In genomic region chr3:16509721-16510619, GRCh38 we compare ENCODE assay signal across 1 cellular context.
TF ChIP-seq lines count a peak whose summit lies in the region.

No MANE protein-coding gene starts in this region.

TF ChIP-seq in GM12878, 131 proteins besides CTCF, POLR2A, EP300 and RAD21 (continued from another document and continues in another):
- TF ChIP-seq BHLHE40 (IDR thresholded peaks at IDR 0.05; ENCODE audit: borderline replicate concordance in 1 of 2, low read depth in 2 of 2, low read length in 1 of 2): peak; percentile 36 to 72; a peak in 3 of 4 replicates
- peak; percentile 77 for TF ChIP-seq JUNB (IDR thresholded peaks at IDR 0.05)
- TF ChIP-seq SKIL (IDR thresholded peaks at IDR 0.05; ENCODE audit: low read depth, poor library complexity, severe bottlenecking): peak; percentile 95
- TF ChIP-seq KLF5 (IDR thresholded peaks at IDR 0.05; ENCODE audit: partially characterized antibody): peak; percentile 70
- peak; percentile 64 for TF ChIP-seq POU2F2 (IDR thresholded peaks at IDR 0.05; ENCODE audit: borderline replicate concordance, low read depth, low read length)
- TF ChIP-seq MEF2A (IDR thresholded peaks at IDR 0.05; ENCODE audit: insufficient read depth, low read depth, low read length): peak; percentile 94
- peak; percentile 93 for TF ChIP-seq IKZF1 (conservative IDR thresholded peaks at IDR 0.05)
- peak; percentile 68 for TF ChIP-seq PAX5 (IDR thresholded peaks at IDR 0.05; ENCODE audit: borderline replicate concordance, low read depth, low read length)
- TF ChIP-seq BACH1 (IDR thresholded peaks at IDR 0.05; ENCODE audit: borderline replicate concordance): no peak
- TF ChIP-seq TCF3 (IDR thresholded peaks at IDR 0.05; ENCODE audit: borderline replicate concordance, insufficient read depth, low read depth, low read length): peak; percentile 47; the same call in 1 of the 2 replicates
- TF ChIP-seq DPF2 (IDR thresholded peaks at IDR 0.05): peak; percentile 86
- TF ChIP-seq POLR2AphosphoS2 (IDR thresholded peaks at IDR 0.05; ENCODE audit: low read depth, low read length): 0 out of 2 replicates have a peak, but pooled peaks have one; percentile 31
- TF ChIP-seq, protein P1, sequence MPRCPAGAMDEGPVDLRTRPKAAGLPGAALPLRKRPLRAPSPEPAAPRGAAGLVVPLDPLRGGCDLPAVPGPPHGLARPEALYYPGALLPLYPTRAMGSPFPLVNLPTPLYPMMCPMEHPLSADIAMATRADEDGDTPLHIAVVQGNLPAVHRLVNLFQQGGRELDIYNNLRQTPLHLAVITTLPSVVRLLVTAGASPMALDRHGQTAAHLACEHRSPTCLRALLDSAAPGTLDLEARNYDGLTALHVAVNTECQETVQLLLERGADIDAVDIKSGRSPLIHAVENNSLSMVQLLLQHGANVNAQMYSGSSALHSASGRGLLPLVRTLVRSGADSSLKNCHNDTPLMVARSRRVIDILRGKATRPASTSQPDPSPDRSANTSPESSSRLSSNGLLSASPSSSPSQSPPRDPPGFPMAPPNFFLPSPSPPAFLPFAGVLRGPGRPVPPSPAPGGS (IDR thresholded peaks at IDR 0.05; ENCODE audit: borderline replicate concordance, insufficient read depth, low read depth, low read length, poor library complexity, severe bottlenecking): peak; percentile 92
- no peak; the same call in 1 of the 2 replicates for TF ChIP-seq WRNIP1 (IDR thresholded peaks at IDR 0.05; ENCODE audit: borderline replicate concordance, low read depth, low read length)
- peak; percentile 93 for TF ChIP-seq GATAD2B (conservative IDR thresholded peaks at IDR 0.05; ENCODE audit: low read depth)
- peak; percentile 84; the same call in 1 of the 2 replicates for TF ChIP-seq LARP7 (IDR thresholded peaks at IDR 0.05)
- peak; percentile 22; the same call in 1 of the 2 replicates for TF ChIP-seq BMI1 (IDR thresholded peaks at IDR 0.05; ENCODE audit: borderline replicate concordance)
- TF ChIP-seq, protein P2, sequence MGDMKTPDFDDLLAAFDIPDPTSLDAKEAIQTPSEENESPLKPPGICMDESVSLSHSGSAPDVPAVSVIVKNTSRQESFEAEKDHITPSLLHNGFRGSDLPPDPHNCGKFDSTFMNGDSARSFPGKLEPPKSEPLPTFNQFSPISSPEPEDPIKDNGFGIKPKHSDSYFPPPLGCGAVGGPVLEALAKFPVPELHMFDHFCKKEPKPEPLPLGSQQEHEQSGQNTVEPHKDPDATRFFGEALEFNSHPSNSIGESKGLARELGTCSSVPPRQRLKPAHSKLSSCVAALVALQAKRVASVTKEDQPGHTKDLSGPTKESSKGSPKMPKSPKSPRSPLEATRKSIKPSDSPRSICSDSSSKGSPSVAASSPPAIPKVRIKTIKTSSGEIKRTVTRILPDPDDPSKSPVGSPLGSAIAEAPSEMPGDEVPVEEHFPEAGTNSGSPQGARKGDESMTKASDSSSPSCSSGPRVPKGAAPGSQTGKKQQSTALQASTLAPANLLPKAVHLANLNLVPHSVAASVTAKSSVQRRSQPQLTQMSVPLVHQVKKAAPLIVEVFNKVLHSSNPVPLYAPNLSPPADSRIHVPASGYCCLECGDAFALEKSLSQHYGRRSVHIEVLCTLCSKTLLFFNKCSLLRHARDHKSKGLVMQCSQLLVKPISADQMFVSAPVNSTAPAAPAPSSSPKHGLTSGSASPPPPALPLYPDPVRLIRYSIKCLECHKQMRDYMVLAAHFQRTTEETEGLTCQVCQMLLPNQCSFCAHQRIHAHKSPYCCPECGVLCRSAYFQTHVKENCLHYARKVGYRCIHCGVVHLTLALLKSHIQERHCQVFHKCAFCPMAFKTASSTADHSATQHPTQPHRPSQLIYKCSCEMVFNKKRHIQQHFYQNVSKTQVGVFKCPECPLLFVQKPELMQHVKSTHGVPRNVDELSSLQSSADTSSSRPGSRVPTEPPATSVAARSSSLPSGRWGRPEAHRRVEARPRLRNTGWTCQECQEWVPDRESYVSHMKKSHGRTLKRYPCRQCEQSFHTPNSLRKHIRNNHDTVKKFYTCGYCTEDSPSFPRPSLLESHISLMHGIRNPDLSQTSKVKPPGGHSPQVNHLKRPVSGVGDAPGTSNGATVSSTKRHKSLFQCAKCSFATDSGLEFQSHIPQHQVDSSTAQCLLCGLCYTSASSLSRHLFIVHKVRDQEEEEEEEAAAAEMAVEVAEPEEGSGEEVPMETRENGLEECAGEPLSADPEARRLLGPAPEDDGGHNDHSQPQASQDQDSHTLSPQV (IDR thresholded peaks at IDR 0.05): peak; percentile 58; the same call in 1 of the 2 replicates
- no peak for TF ChIP-seq PAX8 (IDR thresholded peaks at IDR 0.05)
- peak; percentile 28; the same call in 1 of the 2 replicates for TF ChIP-seq CBFB (IDR thresholded peaks at IDR 0.05; ENCODE audit: low read depth)
- 0 out of 2 replicates have a peak, but pooled peaks have one; percentile 8 for TF ChIP-seq MYB (IDR thresholded peaks at IDR 0.05; ENCODE audit: borderline replicate concordance, low read depth, low read length)
- TF ChIP-seq TCF12 (IDR thresholded peaks at IDR 0.05; ENCODE audit: low read depth, low read length): peak; percentile 49; the same call in 1 of the 2 replicates
- peak; percentile 48; the same call in 1 of the 2 replicates for TF ChIP-seq RB1 (IDR thresholded peaks at IDR 0.05; ENCODE audit: borderline replicate concordance)
- peak; percentile 28; the same call in 1 of the 2 replicates for TF ChIP-seq ZNF24 (IDR thresholded peaks at IDR 0.05)
- TF ChIP-seq MEF2B (IDR thresholded peaks at IDR 0.05; ENCODE audit: partially characterized antibody, poor library complexity, severe bottlenecking): peak; percentile 98
- TF ChIP-seq RCOR1 (conservative IDR thresholded peaks at IDR 0.05; ENCODE audit: low read depth, low read length): 0 out of 2 replicates have a peak, but pooled peaks have one; percentile 42
- TF ChIP-seq ZBTB4 (CRISPR knock-in tag; IDR thresholded peaks at IDR 0.05): no peak
- TF ChIP-seq ZZZ3 (IDR thresholded peaks at IDR 0.05; ENCODE audit: control insufficient read depth, insufficient read length, low read depth): no peak
- peak; percentile 76; the same call in 1 of the 2 replicates for TF ChIP-seq SMARCA5 (IDR thresholded peaks at IDR 0.05)
- peak; percentile 96 for TF ChIP-seq POLR2AphosphoS5 (IDR thresholded peaks at IDR 0.05; ENCODE audit: low read length)
- TF ChIP-seq SMAD1 (IDR thresholded peaks at IDR 0.05; ENCODE audit: low read depth, partially characterized antibody): peak; percentile 40
- peak; percentile 53; the same call in 1 of the 2 replicates for TF ChIP-seq YY1 (IDR thresholded peaks at IDR 0.05; ENCODE audit: low read depth, low read length)
- peak; percentile 55; the same call in 1 of the 2 replicates for TF ChIP-seq CREM (IDR thresholded peaks at IDR 0.05; ENCODE audit: low read depth)
- TF ChIP-seq MLLT1 (IDR thresholded peaks at IDR 0.05): peak; percentile 92
- no peak; the same call in 1 of the 2 replicates for TF ChIP-seq ZNF217 (IDR thresholded peaks at IDR 0.05)
- TF ChIP-seq MTA2 (IDR thresholded peaks at IDR 0.05; ENCODE audit: low read depth): peak; percentile 91
- peak; percentile 93 to 94 for TF ChIP-seq IKZF2 (IDR thresholded peaks at IDR 0.05)
- TF ChIP-seq, protein P3, sequence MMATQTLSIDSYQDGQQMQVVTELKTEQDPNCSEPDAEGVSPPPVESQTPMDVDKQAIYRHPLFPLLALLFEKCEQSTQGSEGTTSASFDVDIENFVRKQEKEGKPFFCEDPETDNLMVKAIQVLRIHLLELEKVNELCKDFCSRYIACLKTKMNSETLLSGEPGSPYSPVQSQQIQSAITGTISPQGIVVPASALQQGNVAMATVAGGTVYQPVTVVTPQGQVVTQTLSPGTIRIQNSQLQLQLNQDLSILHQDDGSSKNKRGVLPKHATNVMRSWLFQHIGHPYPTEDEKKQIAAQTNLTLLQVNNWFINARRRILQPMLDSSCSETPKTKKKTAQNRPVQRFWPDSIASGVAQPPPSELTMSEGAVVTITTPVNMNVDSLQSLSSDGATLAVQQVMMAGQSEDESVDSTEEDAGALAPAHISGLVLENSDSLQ (IDR thresholded peaks at IDR 0.05): peak; percentile 86
- TF ChIP-seq NKRF (conservative IDR thresholded peaks at IDR 0.05): peak; percentile 63
- peak; percentile 89; the same call in 1 of the 2 replicates for TF ChIP-seq TBL1XR1 (IDR thresholded peaks at IDR 0.05; ENCODE audit: low read depth, low read length)
- TF ChIP-seq BCL11A (IDR thresholded peaks at IDR 0.05; ENCODE audit: low read depth, low read length): peak; percentile 93
- no peak for TF ChIP-seq MYC (IDR thresholded peaks at IDR 0.05; ENCODE audit: insufficient read depth, insufficient read length, insufficient replicate concordance, low read length, severe bottlenecking)
- TF ChIP-seq TCF7 (IDR thresholded peaks at IDR 0.05; ENCODE audit: borderline replicate concordance): peak; percentile 63
- 0 out of 2 replicates have a peak, but pooled peaks have one; percentile 29 for TF ChIP-seq SMAD5 (IDR thresholded peaks at IDR 0.05; ENCODE audit: low read depth)
- TF ChIP-seq, protein P4, sequence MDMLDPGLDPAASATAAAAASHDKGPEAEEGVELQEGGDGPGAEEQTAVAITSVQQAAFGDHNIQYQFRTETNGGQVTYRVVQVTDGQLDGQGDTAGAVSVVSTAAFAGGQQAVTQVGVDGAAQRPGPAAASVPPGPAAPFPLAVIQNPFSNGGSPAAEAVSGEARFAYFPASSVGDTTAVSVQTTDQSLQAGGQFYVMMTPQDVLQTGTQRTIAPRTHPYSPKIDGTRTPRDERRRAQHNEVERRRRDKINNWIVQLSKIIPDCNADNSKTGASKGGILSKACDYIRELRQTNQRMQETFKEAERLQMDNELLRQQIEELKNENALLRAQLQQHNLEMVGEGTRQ (IDR thresholded peaks at IDR 0.05; ENCODE audit: borderline replicate concordance, low read depth, low read length): no peak
- TF ChIP-seq NR2F1 (conservative IDR thresholded peaks at IDR 0.05): peak; percentile 92
- 0 out of 2 replicates have a peak, but pooled peaks have one; percentile 44 for TF ChIP-seq STAT3 (IDR thresholded peaks at IDR 0.05; ENCODE audit: low read depth, low read length)
- TF ChIP-seq HDGF (IDR thresholded peaks at IDR 0.05): peak; percentile 72; the same call in 1 of the 2 replicates
